In the genomic region with DNA sequence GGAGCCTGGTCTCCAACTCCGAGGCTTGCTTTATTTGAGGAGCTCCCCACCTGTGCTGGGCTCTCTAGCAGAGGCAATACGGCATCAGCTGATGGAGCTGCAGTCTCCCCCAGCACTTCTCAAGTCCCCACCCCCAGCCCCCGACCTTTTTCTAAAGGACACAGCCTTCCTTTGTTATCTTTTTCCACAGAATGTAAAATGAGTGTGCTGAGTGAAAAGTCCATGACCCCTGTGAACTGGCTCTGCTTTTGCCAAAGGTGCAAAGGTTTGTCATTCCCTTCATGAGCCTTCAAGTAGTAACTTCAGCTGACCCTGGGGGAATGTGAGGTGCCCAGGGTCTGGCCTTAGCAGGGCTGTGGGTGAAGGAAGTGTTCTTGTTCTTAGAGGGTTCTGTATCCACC, we compare ENCODE assay signal across 18 cellular contexts.
"Had no signal": no experiment of that assay in that cellular context is flagged by ENCODE, and none has a peak within 500 bp of the region (broad histone marks: within the 10 kb centered on the region; RNA-seq: fewer than 3 reads in every experiment).

No MANE protein-coding gene starts in this region.

- H3K27ac Mint-ChIP-seq: activated naive CD8-positive, alpha-beta T cell treated with anti-CD3 and anti-CD28 coated beads, Interleukin-2, amount 10 ng/mL, durations not matched to agents 7 days and 5 days; memory B cell; naive thymus-derived CD4-positive, alpha-beta T cell; stimulated activated naive CD8-positive, alpha-beta T cell treated with anti-CD3 and anti-CD28 coated beads, Interleukin-15, Interleukin-2, amounts not matched to agents 100 ng/mL and 50 ng/mL, for 24 hours; WTC11 had no signal

- DNase-seq: activated CD4-positive, alpha-beta T cell treated with anti-CD3 and anti-CD28 coated beads for 48 hours; activated CD8-positive, alpha-beta memory T cell treated with anti-CD3 and anti-CD28 coated beads, Interleukin-2, amount 50 U/mL, for 48 hours; activated naive CD8-positive, alpha-beta T cell treated with anti-CD3 and anti-CD28 coated beads, Interleukin-2, amount 10 ng/mL, durations not matched to agents 7 days and 5 days; anterior cingulate cortex; islet precursor cell; left ventricle myocardium inferior; mucosa of descending colon; naive thymus-derived CD4-positive, alpha-beta T cell; psoas muscle; spleen; T-helper 2 cell; trophoblast cell had no signal

- H3K4me1 ChIP-seq: psoas muscle, suprapubic skin had no signal

- H3K9me3 ChIP-seq: gastroesophageal sphincter, left ventricle myocardium inferior, mucosa of descending colon, psoas muscle, spleen, suprapubic skin had no signal

- H3K27ac ChIP-seq: gastroesophageal sphincter, left ventricle myocardium inferior, psoas muscle, spleen, suprapubic skin had no signal

- H3K4me3 Mint-ChIP-seq: activated naive CD8-positive, alpha-beta T cell treated with anti-CD3 and anti-CD28 coated beads, Interleukin-2, amount 10 ng/mL, durations not matched to agents 7 days and 5 days; naive thymus-derived CD4-positive, alpha-beta T cell; stimulated activated naive CD8-positive, alpha-beta T cell treated with anti-CD3 and anti-CD28 coated beads, Interleukin-15, Interleukin-2, amounts not matched to agents 100 ng/mL and 50 ng/mL, for 24 hours; WTC11 had no signal

- H3K36me3 Mint-ChIP-seq: WTC11 had no signal

- H3K27me3 ChIP-seq: gastroesophageal sphincter, spleen, suprapubic skin had no signal

- H3K36me3 ChIP-seq: gastroesophageal sphincter, left ventricle myocardium inferior, suprapubic skin had no signal

- H3K9me3 Mint-ChIP-seq: activated naive CD8-positive, alpha-beta T cell treated with anti-CD3 and anti-CD28 coated beads, Interleukin-2, amount 10 ng/mL, durations not matched to agents 7 days and 5 days; memory B cell; naive thymus-derived CD4-positive, alpha-beta T cell; stimulated activated naive CD8-positive, alpha-beta T cell treated with anti-CD3 and anti-CD28 coated beads, Interleukin-15, Interleukin-2, amounts not matched to agents 100 ng/mL and 50 ng/mL, for 24 hours; WTC11 had no signal

- H3K4me3 ChIP-seq: gastroesophageal sphincter, left ventricle myocardium inferior, mucosa of descending colon, psoas muscle, spleen, suprapubic skin had no signal

- ATAC-seq: gastroesophageal sphincter; mucosa of descending colon; naive thymus-derived CD4-positive, alpha-beta T cell; psoas muscle; sciatic nerve; WTC11 had no signal

- H3K27me3 Mint-ChIP-seq: activated naive CD8-positive, alpha-beta T cell treated with anti-CD3 and anti-CD28 coated beads, Interleukin-2, amount 10 ng/mL, durations not matched to agents 7 days and 5 days; memory B cell; naive thymus-derived CD4-positive, alpha-beta T cell; stimulated activated naive CD8-positive, alpha-beta T cell treated with anti-CD3 and anti-CD28 coated beads, Interleukin-15, Interleukin-2, amounts not matched to agents 100 ng/mL and 50 ng/mL, for 24 hours had no signal
